In genomic region chr11:65928667-65929066, GRCh38 we compare ENCODE assay signal across 2 cellular contexts.
TF ChIP-seq lines count a peak whose summit lies in the region.

No MANE protein-coding gene starts in this region.

TF ChIP-seq in GM23338, 12 proteins besides CTCF, POLR2A, EP300 and RAD21:
- no peak for TF ChIP-seq POLR2AphosphoS5 (IDR thresholded peaks at IDR 0.05; ENCODE audit: low read depth)
- no peak for TF ChIP-seq ZNF114 (CRISPR knock-in tag; IDR thresholded peaks at IDR 0.05)
- TF ChIP-seq NANOG (IDR thresholded peaks at IDR 0.05; ENCODE audit: borderline replicate concordance), result no peak
- TF ChIP-seq JUNB (IDR thresholded peaks at IDR 0.05; ENCODE audit: unreplicated experiment), result no peak
- TF ChIP-seq ZNF462 (CRISPR knock-in tag; IDR thresholded peaks at IDR 0.05), result no peak

TF ChIP-seq in SK-N-SH, 30 proteins besides CTCF, POLR2A, EP300 and RAD21:
- TF ChIP-seq CHD2 (IDR thresholded peaks at IDR 0.05; ENCODE audit: low read length, partially characterized antibody) (no peak), JUND (IDR thresholded peaks at IDR 0.05) (no peak), TCF12 (IDR thresholded peaks at IDR 0.05) (no peak), TAF1 (IDR thresholded peaks at IDR 0.05; ENCODE audit: borderline replicate concordance, low read depth, low read length) (no peak), SMC3 (IDR thresholded peaks at IDR 0.05; ENCODE audit: low read depth, low read length) (no peak), GATA2 (CRISPR knock-in tag; IDR thresholded peaks at IDR 0.05) (no peak), NRF1 (IDR thresholded peaks at IDR 0.05; ENCODE audit: low read depth, low read length) (no peak), RFX5 (IDR thresholded peaks at IDR 0.05; ENCODE audit: low read length) (no peak), SIN3A (IDR thresholded peaks at IDR 0.05; ENCODE audit: borderline replicate concordance, low read depth, low read length) (no peak), EZH2phosphoT487 (IDR thresholded peaks at IDR 0.05; ENCODE audit: borderline replicate concordance, low read depth) (no peak), MAX (IDR thresholded peaks at IDR 0.05; ENCODE audit: low read depth) (no peak), ELF1 (IDR thresholded peaks at IDR 0.05) (no peak), MEF2A (IDR thresholded peaks at IDR 0.05; ENCODE audit: borderline replicate concordance, low read depth) (no peak), USF2 (IDR thresholded peaks at IDR 0.05; ENCODE audit: borderline replicate concordance, low read depth, low read length) (no peak), REST (IDR thresholded peaks at IDR 0.05; ENCODE audit: low read depth, low read length) (no peak), MXI1 (IDR thresholded peaks at IDR 0.05; ENCODE audit: low read depth, low read length) (no peak), FOXJ3 (CRISPR knock-in tag; IDR thresholded peaks at IDR 0.05) (no peak), FOXM1 (IDR thresholded peaks at IDR 0.05; ENCODE audit: low read depth) (no peak), RCOR1 (IDR thresholded peaks at IDR 0.05; ENCODE audit: low read length) (no peak), USF1 (IDR thresholded peaks at IDR 0.05; ENCODE audit: borderline replicate concordance, low read depth) (no peak)
